Comparison of ENCODE assay signal across 1 cellular context in the genomic region with DNA sequence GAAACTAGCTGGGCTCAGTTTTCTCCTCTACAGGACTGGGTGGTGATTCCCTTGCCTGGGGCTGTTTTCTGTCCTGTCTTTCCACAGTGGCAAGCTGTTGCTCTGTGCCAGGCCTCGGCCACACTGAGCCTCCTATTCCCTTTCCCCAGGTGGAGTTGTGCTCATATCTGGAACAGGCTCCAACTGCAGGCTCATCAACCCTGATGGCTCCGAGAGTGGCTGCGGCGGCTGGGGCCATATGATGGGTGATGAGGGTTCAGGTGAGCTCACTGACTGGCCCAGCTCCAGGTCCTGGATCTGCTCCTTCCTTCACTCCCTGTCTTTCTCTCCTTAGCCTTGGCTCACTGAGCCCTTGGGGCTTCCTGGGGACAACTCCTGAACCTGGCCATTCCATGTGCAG.
TF ChIP-seq lines count a peak whose summit lies in the region.

No MANE protein-coding gene starts in this region.

TF ChIP-seq in GM12878, 131 proteins besides CTCF, POLR2A, EP300 and RAD21:
- TF ChIP-seq ZNF622 (IDR thresholded peaks at IDR 0.05) (no peak), NBN (IDR thresholded peaks at IDR 0.05) (no peak), HDGF (IDR thresholded peaks at IDR 0.05) (no peak), WRNIP1 (IDR thresholded peaks at IDR 0.05; ENCODE audit: borderline replicate concordance, low read depth, low read length) (no peak), RAD51 (IDR thresholded peaks at IDR 0.05) (no peak), BACH1 (IDR thresholded peaks at IDR 0.05; ENCODE audit: borderline replicate concordance) (no peak), MTA2 (IDR thresholded peaks at IDR 0.05; ENCODE audit: low read depth) (no peak), CHD4 (IDR thresholded peaks at IDR 0.05) (no peak), E4F1 (IDR thresholded peaks at IDR 0.05; ENCODE audit: borderline replicate concordance, partially characterized antibody) (no peak), REST (IDR thresholded peaks at IDR 0.05; ENCODE audit: low read depth, low read length) (no peak), SMARCA5 (IDR thresholded peaks at IDR 0.05) (peak; percentile 52; the same call in 1 of the 2 replicates), FOXK2 (IDR thresholded peaks at IDR 0.05) (no peak), MEF2B (IDR thresholded peaks at IDR 0.05; ENCODE audit: partially characterized antibody, poor library complexity, severe bottlenecking) (no peak)
- TF ChIP-seq, protein P1, sequence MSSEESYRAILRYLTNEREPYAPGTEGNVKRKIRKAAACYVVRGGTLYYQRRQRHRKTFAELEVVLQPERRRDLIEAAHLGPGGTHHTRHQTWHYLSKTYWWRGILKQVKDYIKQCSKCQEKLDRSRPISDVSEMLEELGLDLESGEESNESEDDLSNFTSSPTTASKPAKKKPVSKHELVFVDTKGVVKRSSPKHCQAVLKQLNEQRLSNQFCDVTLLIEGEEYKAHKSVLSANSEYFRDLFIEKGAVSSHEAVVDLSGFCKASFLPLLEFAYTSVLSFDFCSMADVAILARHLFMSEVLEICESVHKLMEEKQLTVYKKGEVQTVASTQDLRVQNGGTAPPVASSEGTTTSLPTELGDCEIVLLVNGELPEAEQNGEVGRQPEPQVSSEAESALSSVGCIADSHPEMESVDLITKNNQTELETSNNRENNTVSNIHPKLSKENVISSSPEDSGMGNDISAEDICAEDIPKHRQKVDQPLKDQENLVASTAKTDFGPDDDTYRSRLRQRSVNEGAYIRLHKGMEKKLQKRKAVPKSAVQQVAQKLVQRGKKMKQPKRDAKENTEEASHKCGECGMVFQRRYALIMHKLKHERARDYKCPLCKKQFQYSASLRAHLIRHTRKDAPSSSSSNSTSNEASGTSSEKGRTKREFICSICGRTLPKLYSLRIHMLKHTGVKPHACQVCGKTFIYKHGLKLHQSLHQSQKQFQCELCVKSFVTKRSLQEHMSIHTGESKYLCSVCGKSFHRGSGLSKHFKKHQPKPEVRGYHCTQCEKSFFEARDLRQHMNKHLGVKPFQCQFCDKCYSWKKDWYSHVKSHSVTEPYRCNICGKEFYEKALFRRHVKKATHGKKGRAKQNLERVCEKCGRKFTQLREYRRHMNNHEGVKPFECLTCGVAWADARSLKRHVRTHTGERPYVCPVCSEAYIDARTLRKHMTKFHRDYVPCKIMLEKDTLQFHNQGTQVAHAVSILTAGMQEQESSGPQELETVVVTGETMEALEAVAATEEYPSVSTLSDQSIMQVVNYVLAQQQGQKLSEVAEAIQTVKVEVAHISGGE (CRISPR knock-in tag; IDR thresholded peaks at IDR 0.05): 0 out of 2 replicates have a peak, but pooled peaks have one; percentile 5
- TF ChIP-seq, protein P2, sequence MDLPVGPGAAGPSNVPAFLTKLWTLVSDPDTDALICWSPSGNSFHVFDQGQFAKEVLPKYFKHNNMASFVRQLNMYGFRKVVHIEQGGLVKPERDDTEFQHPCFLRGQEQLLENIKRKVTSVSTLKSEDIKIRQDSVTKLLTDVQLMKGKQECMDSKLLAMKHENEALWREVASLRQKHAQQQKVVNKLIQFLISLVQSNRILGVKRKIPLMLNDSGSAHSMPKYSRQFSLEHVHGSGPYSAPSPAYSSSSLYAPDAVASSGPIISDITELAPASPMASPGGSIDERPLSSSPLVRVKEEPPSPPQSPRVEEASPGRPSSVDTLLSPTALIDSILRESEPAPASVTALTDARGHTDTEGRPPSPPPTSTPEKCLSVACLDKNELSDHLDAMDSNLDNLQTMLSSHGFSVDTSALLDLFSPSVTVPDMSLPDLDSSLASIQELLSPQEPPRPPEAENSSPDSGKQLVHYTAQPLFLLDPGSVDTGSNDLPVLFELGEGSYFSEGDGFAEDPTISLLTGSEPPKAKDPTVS (IDR thresholded peaks at IDR 0.05; ENCODE audit: low read depth, low read length): no peak
- TF ChIP-seq, protein P3, sequence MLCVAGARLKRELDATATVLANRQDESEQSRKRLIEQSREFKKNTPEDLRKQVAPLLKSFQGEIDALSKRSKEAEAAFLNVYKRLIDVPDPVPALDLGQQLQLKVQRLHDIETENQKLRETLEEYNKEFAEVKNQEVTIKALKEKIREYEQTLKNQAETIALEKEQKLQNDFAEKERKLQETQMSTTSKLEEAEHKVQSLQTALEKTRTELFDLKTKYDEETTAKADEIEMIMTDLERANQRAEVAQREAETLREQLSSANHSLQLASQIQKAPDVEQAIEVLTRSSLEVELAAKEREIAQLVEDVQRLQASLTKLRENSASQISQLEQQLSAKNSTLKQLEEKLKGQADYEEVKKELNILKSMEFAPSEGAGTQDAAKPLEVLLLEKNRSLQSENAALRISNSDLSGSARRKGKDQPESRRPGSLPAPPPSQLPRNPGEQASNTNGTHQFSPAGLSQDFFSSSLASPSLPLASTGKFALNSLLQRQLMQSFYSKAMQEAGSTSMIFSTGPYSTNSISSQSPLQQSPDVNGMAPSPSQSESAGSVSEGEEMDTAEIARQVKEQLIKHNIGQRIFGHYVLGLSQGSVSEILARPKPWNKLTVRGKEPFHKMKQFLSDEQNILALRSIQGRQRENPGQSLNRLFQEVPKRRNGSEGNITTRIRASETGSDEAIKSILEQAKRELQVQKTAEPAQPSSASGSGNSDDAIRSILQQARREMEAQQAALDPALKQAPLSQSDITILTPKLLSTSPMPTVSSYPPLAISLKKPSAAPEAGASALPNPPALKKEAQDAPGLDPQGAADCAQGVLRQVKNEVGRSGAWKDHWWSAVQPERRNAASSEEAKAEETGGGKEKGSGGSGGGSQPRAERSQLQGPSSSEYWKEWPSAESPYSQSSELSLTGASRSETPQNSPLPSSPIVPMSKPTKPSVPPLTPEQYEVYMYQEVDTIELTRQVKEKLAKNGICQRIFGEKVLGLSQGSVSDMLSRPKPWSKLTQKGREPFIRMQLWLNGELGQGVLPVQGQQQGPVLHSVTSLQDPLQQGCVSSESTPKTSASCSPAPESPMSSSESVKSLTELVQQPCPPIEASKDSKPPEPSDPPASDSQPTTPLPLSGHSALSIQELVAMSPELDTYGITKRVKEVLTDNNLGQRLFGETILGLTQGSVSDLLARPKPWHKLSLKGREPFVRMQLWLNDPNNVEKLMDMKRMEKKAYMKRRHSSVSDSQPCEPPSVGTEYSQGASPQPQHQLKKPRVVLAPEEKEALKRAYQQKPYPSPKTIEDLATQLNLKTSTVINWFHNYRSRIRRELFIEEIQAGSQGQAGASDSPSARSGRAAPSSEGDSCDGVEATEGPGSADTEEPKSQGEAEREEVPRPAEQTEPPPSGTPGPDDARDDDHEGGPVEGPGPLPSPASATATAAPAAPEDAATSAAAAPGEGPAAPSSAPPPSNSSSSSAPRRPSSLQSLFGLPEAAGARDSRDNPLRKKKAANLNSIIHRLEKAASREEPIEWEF (IDR thresholded peaks at IDR 0.05; ENCODE audit: insufficient replicate concordance, low read depth, low read length): no peak
